ENCODE assay signal across 8 cellular contexts in genomic region chr12:106304001-106304421, GRCh38. TPM values are rescaled to one million over a fixed set of nuclear protein-coding genes. Genes with fewer than 3 reads are reported as not detected.
DNase-seq lines count a peak whose midpoint lies in the region; ATAC-seq and TF ChIP-seq lines count a peak whose summit lies in the region.

No MANE protein-coding gene starts in this region.

- peak overlapping the region; percentile 72 for H3K27ac Mint-ChIP-seq in activated naive CD8-positive, alpha-beta T cell treated with anti-CD3 and anti-CD28 coated beads, Interleukin-2, amount 10 ng/mL, durations not matched to agents 7 days and 5 days

- H3K4me3 ChIP-seq in lower lobe of right lung, result peak overlapping the region; percentile 97

- ATAC-seq in activated naive CD8-positive, alpha-beta T cell treated with anti-CD3 and anti-CD28 coated beads, Interleukin-2, amount 10 ng/mL, durations not matched to agents 7 days and 5 days (ENCODE audit: low read depth), result no peak
- ATAC-seq in lower lobe of right lung (no peak), HG03025 (IDR thresholded peaks at IDR 0.05; ENCODE audit: low FRiP score, unreplicated experiment) (no peak)

- peaks cover 74% of the 10 kb centered on the region for H3K4me1 ChIP-seq in lower lobe of right lung

- H3K4me3 Mint-ChIP-seq in activated naive CD8-positive, alpha-beta T cell treated with anti-CD3 and anti-CD28 coated beads, Interleukin-2, amount 10 ng/mL, durations not matched to agents 7 days and 5 days, result peak overlapping the region; percentile 76

- POLR2A ChIA-PET in activated naive CD8-positive, alpha-beta T cell treated with anti-CD3 and anti-CD28 coated beads, Interleukin-2, amount 10 ng/mL, durations not matched to agents 7 days and 5 days (lab: Charles Lee), result interaction anchor here (0.9 to 3.9 kb wide), 2 partner anchors 28 to 54 kb away, joined by 3 to 23 read pairs; partner anchors contain the start of gene POLR3B

- H3K36me3 ChIP-seq in lower lobe of right lung, result no peaks in the 10 kb centered on the region

- DNase-seq in activated CD4-positive, alpha-beta T cell treated with anti-CD3 and anti-CD28 coated beads for 48 hours, result peak; percentile 9
- DNase-seq in activated CD4-positive, alpha-beta T cell treated with anti-CD3 and anti-CD28 coated beads, Interleukin-2, amount 50 U/mL, for 4 hours, result no peak
- DNase-seq in activated naive CD8-positive, alpha-beta T cell treated with anti-CD3 and anti-CD28 coated beads, Interleukin-2, amount 10 ng/mL, durations not matched to agents 7 days and 5 days, result no peak
- no peak for DNase-seq in lower lobe of right lung
- DNase-seq in superior temporal gyrus (ENCODE audit: extremely low spot score), result peak; percentile 93
- no peak for DNase-seq in epidermal melanocyte (ENCODE audit: insufficient read length, low spot score)
- no peak for DNase-seq in NCI-H2029 treated with DMSO at 0.1 percent for 48 hours (lab: John Stamatoyannopoulos, UW)

- H3K4me1 Mint-ChIP-seq in activated naive CD8-positive, alpha-beta T cell treated with anti-CD3 and anti-CD28 coated beads, Interleukin-2, amount 10 ng/mL, durations not matched to agents 7 days and 5 days, result peaks cover 27% of the 10 kb centered on the region

- H3K27ac ChIP-seq in lower lobe of right lung, result peak overlapping the region; percentile 98

- no peaks in the 10 kb centered on the region for H3K9me3 Mint-ChIP-seq in activated naive CD8-positive, alpha-beta T cell treated with anti-CD3 and anti-CD28 coated beads, Interleukin-2, amount 10 ng/mL, durations not matched to agents 7 days and 5 days

- H3K27me3 ChIP-seq in lower lobe of right lung (ENCODE audit: low read depth), result no peaks in the 10 kb centered on the region

- H3K27me3 Mint-ChIP-seq in activated naive CD8-positive, alpha-beta T cell treated with anti-CD3 and anti-CD28 coated beads, Interleukin-2, amount 10 ng/mL, durations not matched to agents 7 days and 5 days, result no peaks in the 10 kb centered on the region

- TF ChIP-seq CTCF in lower lobe of right lung (IDR thresholded peaks at IDR 0.05), result no peak

- H3K36me3 Mint-ChIP-seq in activated naive CD8-positive, alpha-beta T cell treated with anti-CD3 and anti-CD28 coated beads, Interleukin-2, amount 10 ng/mL, durations not matched to agents 7 days and 5 days, result no peaks in the 10 kb centered on the region

- intact Hi-C loops in lower lobe of right lung (cut with DNase I), result loop anchor here (10.0 kb wide), 1 partner anchor 51 kb away; the partner anchor contains the start of gene POLR3B

- H3K9me3 ChIP-seq in lower lobe of right lung, result no peaks in the 10 kb centered on the region

RNA-seq across cellular contexts. Expression of gene TCP11L2, which starts 1.5 kb away (rescaled TPM):
- 10 to 100 TPM; 40.9 to 50.8 TPM for total RNA-seq in activated naive CD8-positive, alpha-beta T cell treated with anti-CD3 and anti-CD28 coated beads, Interleukin-2, amount 10 ng/mL, durations not matched to agents 7 days and 5 days
- total RNA-seq in lower lobe of right lung, result 56.1 TPM

RNA-seq across cellular contexts. Expression of gene POLR3B, which starts 53.5 kb away (rescaled TPM):
- total RNA-seq in activated naive CD8-positive, alpha-beta T cell treated with anti-CD3 and anti-CD28 coated beads, Interleukin-2, amount 10 ng/mL, durations not matched to agents 7 days and 5 days, result 1 to 10 TPM; 4.7 TPM
- total RNA-seq in lower lobe of right lung, result 9.6 TPM

RNA-seq across cellular contexts. Expression of gene CKAP4, which starts 56.2 kb away (rescaled TPM):
- total RNA-seq in activated naive CD8-positive, alpha-beta T cell treated with anti-CD3 and anti-CD28 coated beads, Interleukin-2, amount 10 ng/mL, durations not matched to agents 7 days and 5 days, result 1 to 10 TPM; 3.9 TPM
- 32.2 TPM for total RNA-seq in lower lobe of right lung

Comparison
In these comparisons a context has a peak if more than half of its experiments do, and no peak if none do; other contexts are left out.
1. DNase-seq: peak in activated CD4-positive, alpha-beta T cell treated with anti-CD3 and anti-CD28 coated beads for 48 hours (single experiment) and superior temporal gyrus (single experiment); none in activated CD4-positive, alpha-beta T cell treated with anti-CD3 and anti-CD28 coated beads, Interleukin-2, amount 50 U/mL, for 4 hours (0 of 2), activated naive CD8-positive, alpha-beta T cell treated with anti-CD3 and anti-CD28 coated beads, Interleukin-2, amount 10 ng/mL, durations not matched to agents 7 days and 5 days (single experiment), lower lobe of right lung (single experiment), epidermal melanocyte (single experiment) and NCI-H2029 treated with DMSO at 0.1 percent for 48 hours (single experiment).